In the genomic region with DNA sequence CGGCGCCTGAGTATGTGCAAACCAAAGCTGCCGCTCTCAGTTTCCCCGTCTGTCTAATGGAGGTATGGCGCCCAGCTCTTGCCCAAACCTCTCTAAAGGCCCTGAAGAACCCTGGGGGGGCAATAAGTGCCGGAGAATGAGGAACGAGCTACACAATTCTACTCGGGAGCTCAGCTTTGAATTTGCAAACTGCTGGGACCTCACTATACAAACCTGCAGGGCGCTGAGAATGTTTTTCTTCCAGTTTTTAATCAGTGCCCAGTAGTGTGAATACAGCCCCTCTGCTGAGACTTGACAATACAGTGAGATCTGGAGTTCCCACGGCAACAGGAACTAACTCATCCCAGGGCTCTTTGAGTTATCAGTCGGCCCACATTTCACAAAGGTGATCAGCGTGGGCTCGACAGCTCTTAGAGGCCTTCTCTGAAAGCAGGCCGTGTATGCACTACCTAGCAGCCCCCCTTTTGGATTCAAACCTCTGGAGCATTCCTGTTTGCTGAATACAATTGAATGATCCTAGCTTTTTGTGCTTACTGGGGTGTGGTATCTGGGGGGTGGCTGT, we compare ENCODE assay signal across 1 cellular context.
TF ChIP-seq lines count a peak whose summit lies in the region.

No MANE protein-coding gene starts in this region.

TF ChIP-seq in K562, 482 proteins besides CTCF, POLR2A, EP300 and RAD21 (continued from another document and continues in another):
- TF ChIP-seq ETS1 (conservative IDR thresholded peaks at IDR 0.05; ENCODE audit: control insufficient read depth, low read depth, low read length) (no peak), ZNF398 (CRISPR knock-in tag; IDR thresholded peaks at IDR 0.05) (no peak), MTA2 (IDR thresholded peaks at IDR 0.05; ENCODE audit: low read depth) (no peak), CBFB (CRISPR knock-in tag; IDR thresholded peaks at IDR 0.05) (no peak), CBFA2T3 (IDR thresholded peaks at IDR 0.05) (peak; percentile 81), ZNF133 (CRISPR knock-in tag; IDR thresholded peaks at IDR 0.05) (no peak), CUX1 (CRISPR knock-in tag; IDR thresholded peaks at IDR 0.05) (no peak), POLR3G (IDR thresholded peaks at IDR 0.05; ENCODE audit: extremely low read depth, insufficient read length, insufficient replicate concordance) (no peak), MEF2D (tag; conservative IDR thresholded peaks at IDR 0.05; ENCODE audit: low read depth) (no peak), U2AF2 (optimal IDR thresholded peaks at IDR 0.05; ENCODE audit: low read depth, low read length) (no peak), ZFP1 (CRISPR knock-in tag; IDR thresholded peaks at IDR 0.05) (no peak), ZFP30 (CRISPR knock-in tag; IDR thresholded peaks at IDR 0.05; ENCODE audit: borderline replicate concordance) (no peak), CHCHD3 (CRISPR knock-in tag; IDR thresholded peaks at IDR 0.05) (no peak), NCOA1 (IDR thresholded peaks at IDR 0.05; ENCODE audit: low read depth) (no peak), SRSF3 (IDR thresholded peaks at IDR 0.05; ENCODE audit: insufficient read depth, low read length) (no peak), KAT7 (CRISPR knock-in tag; IDR thresholded peaks at IDR 0.05; ENCODE audit: borderline replicate concordance) (0 out of 2 replicates have a peak, but pooled peaks have one; percentile 37), HNRNPUL1 (IDR thresholded peaks at IDR 0.05; ENCODE audit: low read length) (no peak), PHB (CRISPR knock-in tag; IDR thresholded peaks at IDR 0.05) (no peak), ZKSCAN3 (CRISPR knock-in tag; IDR thresholded peaks at IDR 0.05) (no peak), PHB2 (IDR thresholded peaks at IDR 0.05; ENCODE audit: low read depth) (no peak), ZBTB12 (CRISPR knock-in tag; IDR thresholded peaks at IDR 0.05) (no peak), DPF2 (IDR thresholded peaks at IDR 0.05) (peak; percentile 72), ZFX (CRISPR knock-in tag; IDR thresholded peaks at IDR 0.05) (no peak; the same call in 1 of the 2 replicates), RHOXF2B (CRISPR knock-in tag; conservative IDR thresholded peaks at IDR 0.05) (no peak), MNT (conservative IDR thresholded peaks at IDR 0.05) (no peak; a peak in 1 of 4 replicates), BCLAF1 (IDR thresholded peaks at IDR 0.05; ENCODE audit: borderline replicate concordance in 1 of 2, control insufficient read depth in 1 of 2, low read depth in 2 of 2, low read length in 1 of 2) (no peak), ZNF75A (CRISPR knock-in tag; IDR thresholded peaks at IDR 0.05) (no peak), ESRRB (CRISPR knock-in tag; IDR thresholded peaks at IDR 0.05; ENCODE audit: borderline replicate concordance) (no peak)
- TF ChIP-seq, protein P1, sequence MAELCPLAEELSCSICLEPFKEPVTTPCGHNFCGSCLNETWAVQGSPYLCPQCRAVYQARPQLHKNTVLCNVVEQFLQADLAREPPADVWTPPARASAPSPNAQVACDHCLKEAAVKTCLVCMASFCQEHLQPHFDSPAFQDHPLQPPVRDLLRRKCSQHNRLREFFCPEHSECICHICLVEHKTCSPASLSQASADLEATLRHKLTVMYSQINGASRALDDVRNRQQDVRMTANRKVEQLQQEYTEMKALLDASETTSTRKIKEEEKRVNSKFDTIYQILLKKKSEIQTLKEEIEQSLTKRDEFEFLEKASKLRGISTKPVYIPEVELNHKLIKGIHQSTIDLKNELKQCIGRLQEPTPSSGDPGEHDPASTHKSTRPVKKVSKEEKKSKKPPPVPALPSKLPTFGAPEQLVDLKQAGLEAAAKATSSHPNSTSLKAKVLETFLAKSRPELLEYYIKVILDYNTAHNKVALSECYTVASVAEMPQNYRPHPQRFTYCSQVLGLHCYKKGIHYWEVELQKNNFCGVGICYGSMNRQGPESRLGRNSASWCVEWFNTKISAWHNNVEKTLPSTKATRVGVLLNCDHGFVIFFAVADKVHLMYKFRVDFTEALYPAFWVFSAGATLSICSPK (IDR thresholded peaks at IDR 0.05; ENCODE audit: borderline replicate concordance) = no peak
- TF ChIP-seq, protein P2, sequence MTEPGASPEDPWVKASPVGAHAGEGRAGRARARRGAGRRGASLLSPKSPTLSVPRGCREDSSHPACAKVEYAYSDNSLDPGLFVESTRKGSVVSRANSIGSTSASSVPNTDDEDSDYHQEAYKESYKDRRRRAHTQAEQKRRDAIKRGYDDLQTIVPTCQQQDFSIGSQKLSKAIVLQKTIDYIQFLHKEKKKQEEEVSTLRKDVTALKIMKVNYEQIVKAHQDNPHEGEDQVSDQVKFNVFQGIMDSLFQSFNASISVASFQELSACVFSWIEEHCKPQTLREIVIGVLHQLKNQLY (CRISPR knock-in tag; conservative IDR thresholded peaks at IDR 0.05) = no peak
- TF ChIP-seq, protein P3, sequence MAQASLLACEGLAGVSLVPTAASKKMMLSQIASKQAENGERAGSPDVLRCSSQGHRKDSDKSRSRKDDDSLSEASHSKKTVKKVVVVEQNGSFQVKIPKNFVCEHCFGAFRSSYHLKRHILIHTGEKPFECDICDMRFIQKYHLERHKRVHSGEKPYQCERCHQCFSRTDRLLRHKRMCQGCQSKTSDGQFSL (CRISPR knock-in tag; IDR thresholded peaks at IDR 0.05) = no peak
- TF ChIP-seq, protein P3 (tag; IDR thresholded peaks at IDR 0.05) = peak in 1 of 2 experiments; percentile 7; a peak in 1 of 4 replicates
- TF ChIP-seq, protein P4, sequence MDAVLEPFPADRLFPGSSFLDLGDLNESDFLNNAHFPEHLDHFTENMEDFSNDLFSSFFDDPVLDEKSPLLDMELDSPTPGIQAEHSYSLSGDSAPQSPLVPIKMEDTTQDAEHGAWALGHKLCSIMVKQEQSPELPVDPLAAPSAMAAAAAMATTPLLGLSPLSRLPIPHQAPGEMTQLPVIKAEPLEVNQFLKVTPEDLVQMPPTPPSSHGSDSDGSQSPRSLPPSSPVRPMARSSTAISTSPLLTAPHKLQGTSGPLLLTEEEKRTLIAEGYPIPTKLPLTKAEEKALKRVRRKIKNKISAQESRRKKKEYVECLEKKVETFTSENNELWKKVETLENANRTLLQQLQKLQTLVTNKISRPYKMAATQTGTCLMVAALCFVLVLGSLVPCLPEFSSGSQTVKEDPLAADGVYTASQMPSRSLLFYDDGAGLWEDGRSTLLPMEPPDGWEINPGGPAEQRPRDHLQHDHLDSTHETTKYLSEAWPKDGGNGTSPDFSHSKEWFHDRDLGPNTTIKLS (IDR thresholded peaks at IDR 0.05; ENCODE audit: borderline replicate concordance, low read depth) = no peak
